Comparison of ENCODE assay signal across 8 cellular contexts in genomic region chr12:9760699-9761406, GRCh38. TPM values are rescaled to one million over a fixed set of nuclear protein-coding genes. Genes with fewer than 3 reads are reported as not detected.
DNase-seq lines count a peak whose midpoint lies in the region; ATAC-seq and TF ChIP-seq lines count a peak whose summit lies in the region.

Gene CD69 (minus strand): TSS chr12:9760901. CDS start chr12:9760820, 81 bp downstream.

- peak; percentile 31 for ATAC-seq in GM18873 (IDR thresholded peaks at IDR 0.05; ENCODE audit: low FRiP score, unreplicated experiment)
- ATAC-seq in HG03159 (IDR thresholded peaks at IDR 0.05; ENCODE audit: unreplicated experiment): peak; percentile 36

- no peaks in the 10 kb centered on the region for H3K27me3 ChIP-seq in duodenal mucosa (ENCODE audit: control insufficient read depth in 1 of 2, insufficient read depth in 2 of 2, low read length in 2 of 2)
- H3K27me3 ChIP-seq in BE2C: peaks cover 41% of the 10 kb centered on the region

- H3K36me3 ChIP-seq in duodenal mucosa (ENCODE audit: control insufficient read depth in 1 of 2, insufficient read depth in 2 of 2, low read length in 2 of 2): no peaks in the 10 kb centered on the region
- no peaks in the 10 kb centered on the region for H3K36me3 ChIP-seq in BE2C

- peak; percentile 17 to 58 (median 51) for DNase-seq in activated CD4-positive, CD25-positive, alpha-beta regulatory T cell (lab: John Stamatoyannopoulos, UW)
- DNase-seq in stimulated activated CD4-positive, alpha-beta T cell treated with anti-CD3 and anti-CD28 coated beads, Interleukin-2, amount 100 ng/mL, for 4 hours (ENCODE audit: low read depth): peak; percentile 79
- DNase-seq in BE2C (no peak), NCI-H226 (no peak), midbrain (lab: John Stamatoyannopoulos, UW) (no peak)

- H3K27ac ChIP-seq in duodenal mucosa (ENCODE audit: low read depth, low read length): peak within 1 kb of the TSS; percentile 23

- peak within 1 kb of the TSS in 1 of 2 donors; percentile 52 for H3K9ac ChIP-seq in duodenal mucosa (ENCODE audit: low read depth in 1 of 2, low read length in 2 of 2)

- H3K9me3 ChIP-seq in duodenal mucosa (ENCODE audit: control insufficient read depth in 1 of 2, low read length in 2 of 2): no peaks in the 10 kb centered on the region
- no peaks in the 10 kb centered on the region for H3K9me3 ChIP-seq in BE2C

- H3K4me1 ChIP-seq in duodenal mucosa (ENCODE audit: control insufficient read depth in 1 of 2, insufficient read depth in 2 of 2, low read length in 2 of 2) (peaks cover 8 to 13% of the 10 kb centered on the region in 2 donors), BE2C (no peaks in the 10 kb centered on the region)

- TF ChIP-seq CTCF in BE2C (IDR thresholded peaks at IDR 0.05; ENCODE audit: low read depth, low read length): no peak

- peak within 1 kb of the TSS; percentile 38 to 63 for H3K4me3 ChIP-seq in duodenal mucosa (ENCODE audit: low read depth in 1 of 2, low read length in 2 of 2)
- no peak within 1 kb of the TSS for H3K4me3 ChIP-seq in BE2C (ENCODE audit: low read depth, low read length)

RNA-seq across cellular contexts. Expression of gene CD69, which starts in this region (rescaled TPM):
- not detected for polyA plus RNA-seq in BE2C (2012; ENCODE audit: insufficient read depth, insufficient read length, low read depth)

Comparison
In these comparisons a context has a peak if more than half of its experiments do, and no peak if none do; other contexts are left out.
1. DNase-seq: peak in activated CD4-positive, CD25-positive, alpha-beta regulatory T cell (4 of 4) and stimulated activated CD4-positive, alpha-beta T cell treated with anti-CD3 and anti-CD28 coated beads, Interleukin-2, amount 100 ng/mL, for 4 hours (single experiment); none in BE2C (single experiment), NCI-H226 (single experiment) and midbrain (single experiment).